ENCODE assay signal across 9 cellular contexts in genomic region chr1:154962795-154963330, GRCh38. TPM values are rescaled to one million over a fixed set of nuclear protein-coding genes. Genes with fewer than 3 reads are reported as not detected.
A peak's percentile ranks its signal among the peaks of the same experiment; 100 is the strongest.
DNase-seq lines count a peak whose midpoint lies in the region; TF ChIP-seq lines count a peak whose summit lies in the region.
"Had no signal": no experiment of that assay in that cellular context is flagged by ENCODE, and none has a peak within 500 bp of the region (broad histone marks: within the 10 kb centered on the region; RNA-seq: fewer than 3 reads in every experiment).

No MANE protein-coding gene starts in this region.

- in situ Hi-C loops in brain microvascular endothelial cell (cut with HindIII; ENCODE audit: low pct_ligation_motif_present, low sequenced_read_pairs), result no loop called here

- H3K27ac Mint-ChIP-seq in CD8-positive, alpha-beta memory T cell, result peak overlapping the region; percentile 90 to 99 (median 96)
- peak overlapping the region; percentile 78 for H3K27ac Mint-ChIP-seq in neural progenitor cell

- TF ChIP-seq CTCF in NB4 (IDR thresholded peaks at IDR 0.05; ENCODE audit: low read depth, low read length) (no peak), neural progenitor cell (IDR thresholded peaks at IDR 0.05) (no peak), brain microvascular endothelial cell (IDR thresholded peaks at IDR 0.05; ENCODE audit: low read depth, low read length, missing control alignments) (no peak)

- no peaks in the 10 kb centered on the region for H3K27me3 ChIP-seq in CD8-positive, alpha-beta memory T cell (ENCODE audit: insufficient read depth, low read length, poor library complexity, severe bottlenecking)
- H3K27me3 ChIP-seq in ectodermal cell (ENCODE audit: control insufficient read depth, insufficient read depth, low read length, poor library complexity, severe bottlenecking), result no peaks in the 10 kb centered on the region
- H3K27me3 ChIP-seq in neural progenitor cell, result no peaks in the 10 kb centered on the region
- no peaks in the 10 kb centered on the region for H3K27me3 ChIP-seq in brain microvascular endothelial cell (replicated peaks)

- H3K4me1 Mint-ChIP-seq in CD8-positive, alpha-beta memory T cell, result peaks cover 26 to 46% (median 37%) of the 10 kb centered on the region in 3 donors
- H3K4me1 Mint-ChIP-seq in neural progenitor cell, result peaks cover 33% of the 10 kb centered on the region

- WGBS in ectodermal cell, 2 experiments, result 82 to 83% methylated on average over 5 to 6 of the region's 6 CpGs

- no peaks in the 10 kb centered on the region for H3K9me3 ChIP-seq in CD8-positive, alpha-beta memory T cell (ENCODE audit: low read length)
- H3K9me3 ChIP-seq in ectodermal cell (ENCODE audit: control insufficient read depth, low read length), result no peaks in the 10 kb centered on the region
- no peaks in the 10 kb centered on the region for H3K9me3 ChIP-seq in neural progenitor cell (ENCODE audit: low read depth)

- peak overlapping the region; percentile 92 for H3K27ac ChIP-seq in CD8-positive, alpha-beta memory T cell (ENCODE audit: low read depth, low read length)
- H3K27ac ChIP-seq in ectodermal cell (ENCODE audit: insufficient read depth, low read depth, low read length, poor library complexity, severe bottlenecking) (no peak overlapping the region), neural progenitor cell (no peak overlapping the region), brain microvascular endothelial cell (no peak overlapping the region)

- H3K27me3 Mint-ChIP-seq in CD8-positive, alpha-beta memory T cell, result no peaks in the 10 kb centered on the region
- peaks cover 12% of the 10 kb centered on the region for H3K27me3 Mint-ChIP-seq in neural progenitor cell (ENCODE audit: insufficient read depth, low read depth)

- H3K4me3 Mint-ChIP-seq in CD8-positive, alpha-beta memory T cell, result peak overlapping the region; percentile 82 to 92 (median 87)
- H3K4me3 Mint-ChIP-seq in neural progenitor cell, result peak overlapping the region; percentile 93

- H3K4me3 ChIP-seq in CD8-positive, alpha-beta memory T cell (ENCODE audit: low read length), result peak overlapping the region; percentile 64
- H3K4me3 ChIP-seq in NB4 (ENCODE audit: low read depth, low read length), result peak overlapping the region; percentile 78
- H3K4me3 ChIP-seq in ectodermal cell (ENCODE audit: insufficient read depth, low read depth, low read length), result peak overlapping the region; percentile 13
- H3K4me3 ChIP-seq in neural progenitor cell, result peak overlapping the region; percentile 86
- no peak overlapping the region for H3K4me3 ChIP-seq in brain microvascular endothelial cell (ENCODE audit: low read depth, low read length)

- peak in 1 of 5 donors; percentile 19 for DNase-seq in CD8-positive, alpha-beta memory T cell
- no peak for DNase-seq in NB4 (ENCODE audit: low read depth)
- DNase-seq in neural progenitor cell (ENCODE audit: low spot score), result no peak
- DNase-seq in stimulated activated CD4-positive, alpha-beta T cell treated with anti-CD3 and anti-CD28 coated beads, Interleukin-4, amount 100 ng/mL, for 1 hour, result no peak
- DNase-seq in brain microvascular endothelial cell, result no peak
- DNase-seq in HT-29 (ENCODE audit: low spot score), result no peak
- no peak for DNase-seq in D341Med (ENCODE audit: low spot score)
- DNase-seq: SIG-M5 had no signal

- CTCF ChIA-PET in CD8-positive, alpha-beta memory T cell (lab: Charles Lee), result interaction anchor here (0.7 to 3.7 kb wide), 3 partner anchors 34 to 54 kb away, joined by 3 to 42 read pairs (median 22); no protein-coding TSS in a partner anchor

- H3K36me3 ChIP-seq in CD8-positive, alpha-beta memory T cell (ENCODE audit: insufficient read depth, low read length), result peaks cover 33% of the 10 kb centered on the region
- H3K36me3 ChIP-seq in ectodermal cell (ENCODE audit: control insufficient read depth, insufficient read depth, low read length) (peaks cover 36% of the 10 kb centered on the region), neural progenitor cell (no peaks in the 10 kb centered on the region), brain microvascular endothelial cell (replicated peaks) (peaks cover 55% of the 10 kb centered on the region)

- H3K9ac ChIP-seq in neural progenitor cell, result no peak overlapping the region

- H3K79me2 ChIP-seq in neural progenitor cell (ENCODE audit: low read depth), result peaks cover 54% of the 10 kb centered on the region

- no peaks in the 10 kb centered on the region for H3K9me3 Mint-ChIP-seq in CD8-positive, alpha-beta memory T cell
- H3K9me3 Mint-ChIP-seq in neural progenitor cell, result no peaks in the 10 kb centered on the region

- H4K20me1 ChIP-seq in neural progenitor cell (ENCODE audit: low read depth), result peaks cover 10% of the 10 kb centered on the region

- peaks cover 35% of the 10 kb centered on the region for H3F3A ChIP-seq in neural progenitor cell (ENCODE audit: low read depth)

- H3K36me3 Mint-ChIP-seq in CD8-positive, alpha-beta memory T cell, result peaks cover 0 to 77% (median 7%) of the 10 kb centered on the region in 3 donors
- H3K36me3 Mint-ChIP-seq in neural progenitor cell, result peaks cover 17% of the 10 kb centered on the region

- peaks cover 19% of the 10 kb centered on the region for H3K4me1 ChIP-seq in CD8-positive, alpha-beta memory T cell (ENCODE audit: insufficient read depth, low read length)
- H3K4me1 ChIP-seq in ectodermal cell (ENCODE audit: control insufficient read depth, insufficient read depth, low read length) (peaks cover 18% of the 10 kb centered on the region), neural progenitor cell (peaks cover 21% of the 10 kb centered on the region)

- no peak for TF ChIP-seq POLR2A in NB4 (IDR thresholded peaks at IDR 0.05; ENCODE audit: extremely low read depth, insufficient read length)

- peak overlapping the region; percentile 96 for H3K4me2 ChIP-seq in neural progenitor cell

- H2AFZ ChIP-seq in neural progenitor cell (replicated peaks), result no peak overlapping the region

- POLR2A ChIA-PET in CD8-positive, alpha-beta memory T cell (lab: Charles Lee), result no interaction called here

RNA-seq across cellular contexts. Expression of gene PYGO2, which starts 1.3 kb away (rescaled TPM):
- 10 to 100 TPM; 34.2 to 35.3 TPM for total RNA-seq in CD8-positive, alpha-beta memory T cell
- 42.6 TPM for polyA plus RNA-seq in CD8-positive, alpha-beta memory T cell
- polyA plus RNA-seq in ectodermal cell (2013, experiment 1 of 4), result 64.5 TPM
- polyA plus RNA-seq in ectodermal cell (2013, experiment 2 of 4), result 69.0 TPM
- 48.8 TPM for polyA plus RNA-seq in ectodermal cell (2013, experiment 3 of 4)
- polyA plus RNA-seq in ectodermal cell (2013, experiment 4 of 4), result 49.3 TPM
- 32.1 and 48.1 TPM in 2 replicates for total RNA-seq in neural progenitor cell (ENCODE audit: low replicate concordance)
- 36.3 and 43.4 TPM in 2 replicates for total RNA-seq in HT-29 (2014; rRNA removed; shearing (Covaris generic))

RNA-seq across cellular contexts. Expression of gene PBXIP1, which starts 7.0 kb away (rescaled TPM):
- total RNA-seq in CD8-positive, alpha-beta memory T cell, result 10 to 100 TPM; 35.9 to 36.1 TPM
- 295 TPM for polyA plus RNA-seq in CD8-positive, alpha-beta memory T cell
- polyA plus RNA-seq in ectodermal cell (2013, experiment 1 of 4), result 79.7 TPM
- 98.5 TPM for polyA plus RNA-seq in ectodermal cell (2013, experiment 2 of 4)
- polyA plus RNA-seq in ectodermal cell (2013, experiment 3 of 4), result 57.5 TPM
- polyA plus RNA-seq in ectodermal cell (2013, experiment 4 of 4), result 67.6 TPM
- total RNA-seq in neural progenitor cell (ENCODE audit: low replicate concordance), result 21.4 and 64.0 TPM in 2 replicates
- 33.3 and 42.5 TPM in 2 replicates for total RNA-seq in HT-29 (2014; rRNA removed; shearing (Covaris generic))

RNA-seq across cellular contexts. Expression of gene SHC1, which starts 7.7 kb away (rescaled TPM):
- 10 to 100 TPM; 37.4 to 40.8 TPM for total RNA-seq in CD8-positive, alpha-beta memory T cell
- polyA plus RNA-seq in CD8-positive, alpha-beta memory T cell, result 32.7 TPM
- 185 TPM for polyA plus RNA-seq in ectodermal cell (2013, experiment 1 of 4)
- 176 TPM for polyA plus RNA-seq in ectodermal cell (2013, experiment 2 of 4)
- polyA plus RNA-seq in ectodermal cell (2013, experiment 3 of 4), result 110 TPM
- 131 TPM for polyA plus RNA-seq in ectodermal cell (2013, experiment 4 of 4)
- 69.0 and 86.5 TPM in 2 replicates for total RNA-seq in neural progenitor cell (ENCODE audit: low replicate concordance)
- total RNA-seq in HT-29 (2014; rRNA removed; shearing (Covaris generic)), result 112 and 120 TPM in 2 replicates

RNA-seq across cellular contexts. Expression of gene CKS1B, which starts 11.6 kb away (rescaled TPM):
- total RNA-seq in CD8-positive, alpha-beta memory T cell, result 100 to 1,000 TPM; 125 to 126 TPM
- 46.8 TPM for polyA plus RNA-seq in CD8-positive, alpha-beta memory T cell
- 267 TPM for polyA plus RNA-seq in ectodermal cell (2013, experiment 1 of 4)
- polyA plus RNA-seq in ectodermal cell (2013, experiment 2 of 4), result 261 TPM
- polyA plus RNA-seq in ectodermal cell (2013, experiment 3 of 4), result 286 TPM
- polyA plus RNA-seq in ectodermal cell (2013, experiment 4 of 4), result 304 TPM
- 210 and 297 TPM in 2 replicates for total RNA-seq in neural progenitor cell (ENCODE audit: low replicate concordance)
- total RNA-seq in HT-29 (2014; rRNA removed; shearing (Covaris generic)), result 189 and 196 TPM in 2 replicates

RNA-seq across cellular contexts. Expression of gene FLAD1, which starts 20.3 kb away (rescaled TPM):
- 10 to 100 TPM; 73.7 to 76.3 TPM for total RNA-seq in CD8-positive, alpha-beta memory T cell
- 51.2 TPM for polyA plus RNA-seq in CD8-positive, alpha-beta memory T cell
- 59.1 TPM for polyA plus RNA-seq in ectodermal cell (2013, experiment 1 of 4)
- 69.3 TPM for polyA plus RNA-seq in ectodermal cell (2013, experiment 2 of 4)
- polyA plus RNA-seq in ectodermal cell (2013, experiment 3 of 4), result 50.1 TPM
- 56.7 TPM for polyA plus RNA-seq in ectodermal cell (2013, experiment 4 of 4)
- 19.3 and 47.4 TPM in 2 replicates for total RNA-seq in neural progenitor cell (ENCODE audit: low replicate concordance)
- total RNA-seq in HT-29 (2014; rRNA removed; shearing (Covaris generic)), result 83.1 and 85.5 TPM in 2 replicates
